ENCODE assay signal across 11 cellular contexts in the genomic region with DNA sequence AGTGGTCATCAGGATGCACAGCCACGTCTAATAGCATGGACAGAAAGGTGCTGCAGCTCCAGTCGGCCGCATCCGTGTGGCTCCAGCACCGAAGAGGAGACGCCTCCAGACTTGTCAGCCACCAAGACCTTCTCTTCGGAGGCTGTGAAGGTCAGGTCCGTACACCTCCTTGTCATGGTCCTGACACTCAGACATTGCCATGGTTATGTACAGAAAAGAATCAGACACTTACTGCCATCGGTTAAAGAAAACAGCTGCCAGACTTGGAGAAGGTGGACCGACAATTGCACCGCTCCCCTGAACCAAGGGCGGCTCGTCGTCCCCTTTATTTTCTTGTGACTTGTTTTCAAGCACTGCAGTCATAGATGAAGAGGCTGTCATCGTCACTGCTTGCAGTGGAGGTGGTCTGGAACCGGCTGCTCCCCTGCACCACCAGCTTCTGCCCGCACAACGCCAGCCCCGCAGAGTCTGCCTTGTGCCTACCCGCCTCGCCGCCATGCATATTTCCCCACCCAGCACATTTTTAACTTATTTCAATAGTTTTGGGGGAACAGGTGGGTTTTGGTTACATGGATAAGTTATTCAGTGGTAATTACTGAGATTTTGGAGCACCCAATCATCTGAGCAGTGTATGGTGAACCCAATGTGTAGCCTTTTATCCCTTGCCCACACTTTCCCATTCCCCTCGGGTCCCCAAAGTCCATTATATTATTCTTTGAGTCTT. TPM values are rescaled to one million over a fixed set of nuclear protein-coding genes. Genes with fewer than 3 reads are reported as not detected.
DNase-seq lines count a peak whose midpoint lies in the region; ATAC-seq and TF ChIP-seq lines count a peak whose summit lies in the region.
"Had no signal": no experiment of that assay in that cellular context is flagged by ENCODE, and none has a peak within 500 bp of the region (broad histone marks: within the 10 kb centered on the region; RNA-seq: fewer than 3 reads in every experiment).

No MANE protein-coding gene starts in this region.

- no peak for TF ChIP-seq CTCF in mucosa of descending colon (IDR thresholded peaks at IDR 0.05)
- no peak for TF ChIP-seq CTCF in suprapubic skin (IDR thresholded peaks at IDR 0.05)

- 95% methylated on average over 22 of the region's 23 CpGs for WGBS in suprapubic skin

- H3K27me3 Mint-ChIP-seq in activated naive CD8-positive, alpha-beta T cell treated with anti-CD3 and anti-CD28 coated beads, Interleukin-2, amount 10 ng/mL, durations not matched to agents 7 days and 5 days, result peaks cover 3% of the 10 kb centered on the region
- H3K27me3 Mint-ChIP-seq in activated naive CD8-positive, alpha-beta T cell treated with anti-CD3 and anti-CD28 coated beads for 36 hours, result no peaks in the 10 kb centered on the region
- H3K27me3 Mint-ChIP-seq in activated T-helper 17 cell treated with anti-CD3 and anti-CD28 coated beads, Interleukin-2, amount 50 U/mL, for 72 hours, result no peaks in the 10 kb centered on the region

- no peak overlapping the region for H3K4me3 Mint-ChIP-seq in activated naive CD8-positive, alpha-beta T cell treated with anti-CD3 and anti-CD28 coated beads, Interleukin-2, amount 10 ng/mL, durations not matched to agents 7 days and 5 days
- no peak overlapping the region for H3K4me3 Mint-ChIP-seq in activated naive CD8-positive, alpha-beta T cell treated with anti-CD3 and anti-CD28 coated beads for 36 hours
- no peak overlapping the region for H3K4me3 Mint-ChIP-seq in activated T-helper 17 cell treated with anti-CD3 and anti-CD28 coated beads, Interleukin-2, amount 50 U/mL, for 72 hours

- DNase-seq in activated naive CD8-positive, alpha-beta T cell treated with anti-CD3 and anti-CD28 coated beads, Interleukin-2, amount 10 ng/mL, durations not matched to agents 7 days and 5 days, result peak; percentile 54
- no peak for DNase-seq in activated naive CD8-positive, alpha-beta T cell treated with anti-CD3 and anti-CD28 coated beads for 36 hours
- DNase-seq in mucosa of descending colon, result peak in 1 of 3 donors; percentile 40
- peak; percentile 80 to 82 for DNase-seq in suprapubic skin (ENCODE audit: low spot score in 2 of 2)
- DNase-seq in NOMO-1 treated with DMSO at 0.1 percent for 48 hours (lab: John Stamatoyannopoulos, UW; ENCODE audit: unreplicated experiment), result no peak
- no peak for DNase-seq in AG08396 (ENCODE audit: low spot score)
- no peak for DNase-seq in AG08395 (ENCODE audit: low spot score)
- DNase-seq: NCI-H446; stimulated activated CD4-positive, alpha-beta T cell treated with anti-CD3 and anti-CD28 coated beads, Interleukin-4, amount 100 ng/mL, for 24 hours had no signal

- TF ChIP-seq POLR2A in suprapubic skin (IDR thresholded peaks at IDR 0.05), result no peak

- POLR2A ChIA-PET in activated naive CD8-positive, alpha-beta T cell treated with anti-CD3 and anti-CD28 coated beads, Interleukin-2, amount 10 ng/mL, durations not matched to agents 7 days and 5 days (lab: Charles Lee), result no interaction called here

- no peak overlapping the region for H3K4me3 ChIP-seq in mucosa of descending colon
- H3K4me3 ChIP-seq in suprapubic skin, result no peak overlapping the region

- peaks cover 6% of the 10 kb centered on the region for H3K4me1 Mint-ChIP-seq in activated naive CD8-positive, alpha-beta T cell treated with anti-CD3 and anti-CD28 coated beads, Interleukin-2, amount 10 ng/mL, durations not matched to agents 7 days and 5 days
- H3K4me1 Mint-ChIP-seq in activated naive CD8-positive, alpha-beta T cell treated with anti-CD3 and anti-CD28 coated beads for 36 hours, result peaks cover 8% of the 10 kb centered on the region
- peaks cover 5% of the 10 kb centered on the region for H3K4me1 Mint-ChIP-seq in activated T-helper 17 cell treated with anti-CD3 and anti-CD28 coated beads, Interleukin-2, amount 50 U/mL, for 72 hours

- H3K4me1 ChIP-seq in mucosa of descending colon (ENCODE audit: low read depth), result no peaks in the 10 kb centered on the region
- H3K4me1 ChIP-seq in suprapubic skin, result no peaks in the 10 kb centered on the region

- H3K27ac ChIP-seq in suprapubic skin, result no peak overlapping the region
- H3K27ac ChIP-seq: VCaP had no signal

- intact Hi-C loops in mucosa of descending colon (cut with DNase I, micrococcal nuclease), result no loop called here

- no peaks in the 10 kb centered on the region for H3K27me3 ChIP-seq in suprapubic skin

- no peaks in the 10 kb centered on the region for H3K36me3 Mint-ChIP-seq in activated naive CD8-positive, alpha-beta T cell treated with anti-CD3 and anti-CD28 coated beads, Interleukin-2, amount 10 ng/mL, durations not matched to agents 7 days and 5 days
- H3K36me3 Mint-ChIP-seq in activated naive CD8-positive, alpha-beta T cell treated with anti-CD3 and anti-CD28 coated beads for 36 hours, result no peaks in the 10 kb centered on the region
- no peaks in the 10 kb centered on the region for H3K36me3 Mint-ChIP-seq in activated T-helper 17 cell treated with anti-CD3 and anti-CD28 coated beads, Interleukin-2, amount 50 U/mL, for 72 hours (ENCODE audit: low read depth)

- H3K9me3 Mint-ChIP-seq in activated naive CD8-positive, alpha-beta T cell treated with anti-CD3 and anti-CD28 coated beads, Interleukin-2, amount 10 ng/mL, durations not matched to agents 7 days and 5 days, result no peaks in the 10 kb centered on the region
- no peaks in the 10 kb centered on the region for H3K9me3 Mint-ChIP-seq in activated naive CD8-positive, alpha-beta T cell treated with anti-CD3 and anti-CD28 coated beads for 36 hours
- peaks cover 4% of the 10 kb centered on the region for H3K9me3 Mint-ChIP-seq in activated T-helper 17 cell treated with anti-CD3 and anti-CD28 coated beads, Interleukin-2, amount 50 U/mL, for 72 hours

- no peaks in the 10 kb centered on the region for H3K36me3 ChIP-seq in mucosa of descending colon (ENCODE audit: low read depth)
- H3K36me3 ChIP-seq in suprapubic skin, result no peaks in the 10 kb centered on the region

- no peak for TF ChIP-seq EP300 in suprapubic skin (IDR thresholded peaks at IDR 0.05)

- peak; percentile 49 for ATAC-seq in activated naive CD8-positive, alpha-beta T cell treated with anti-CD3 and anti-CD28 coated beads, Interleukin-2, amount 10 ng/mL, durations not matched to agents 7 days and 5 days (ENCODE audit: low read depth)
- peak; percentile 52 for ATAC-seq in activated T-helper 17 cell treated with anti-CD3 and anti-CD28 coated beads, Interleukin-2, amount 50 U/mL, for 72 hours (replicated peaks)
- ATAC-seq in mucosa of descending colon, result peak; percentile 19

- H3K27ac Mint-ChIP-seq in activated naive CD8-positive, alpha-beta T cell treated with anti-CD3 and anti-CD28 coated beads, Interleukin-2, amount 10 ng/mL, durations not matched to agents 7 days and 5 days, result no peak overlapping the region
- H3K27ac Mint-ChIP-seq in activated naive CD8-positive, alpha-beta T cell treated with anti-CD3 and anti-CD28 coated beads for 36 hours, result no peak overlapping the region
- H3K27ac Mint-ChIP-seq in activated T-helper 17 cell treated with anti-CD3 and anti-CD28 coated beads, Interleukin-2, amount 50 U/mL, for 72 hours, result no peak overlapping the region

- H3K9me3 ChIP-seq in mucosa of descending colon, result no peaks in the 10 kb centered on the region
- peaks cover 5% of the 10 kb centered on the region for H3K9me3 ChIP-seq in suprapubic skin

RNA-seq across cellular contexts. Expression of gene FBXO48, which starts 18.3 kb away (rescaled TPM):
- total RNA-seq in activated naive CD8-positive, alpha-beta T cell treated with anti-CD3 and anti-CD28 coated beads, Interleukin-2, amount 10 ng/mL, durations not matched to agents 7 days and 5 days, result 1 to 10 TPM; 4.0 to 4.3 TPM
- total RNA-seq in activated naive CD8-positive, alpha-beta T cell treated with anti-CD3 and anti-CD28 coated beads for 36 hours, result 1 to 10 TPM; 1.5 to 1.7 TPM
- 1 to 10 TPM; 2.0 to 2.3 TPM for total RNA-seq in activated T-helper 17 cell treated with anti-CD3 and anti-CD28 coated beads, Interleukin-2, amount 50 U/mL, for 72 hours
- 1 to 10 TPM; 1.5 to 2.6 (median 1.9) TPM for total RNA-seq in mucosa of descending colon
- 1 to 10 TPM; 1.1 to 2.7 (median 1.7) TPM for total RNA-seq in suprapubic skin

RNA-seq across cellular contexts. Expression of gene APLF, which starts 18.6 kb away (rescaled TPM):
- 1 to 10 TPM; 4.5 to 4.6 TPM for total RNA-seq in activated naive CD8-positive, alpha-beta T cell treated with anti-CD3 and anti-CD28 coated beads, Interleukin-2, amount 10 ng/mL, durations not matched to agents 7 days and 5 days
- total RNA-seq in activated naive CD8-positive, alpha-beta T cell treated with anti-CD3 and anti-CD28 coated beads for 36 hours, result 1 to 10 TPM; 2.4 to 2.7 TPM
- 1 to 10 TPM; 1.4 to 3.5 TPM for total RNA-seq in activated T-helper 17 cell treated with anti-CD3 and anti-CD28 coated beads, Interleukin-2, amount 50 U/mL, for 72 hours
- total RNA-seq in mucosa of descending colon (1 to 10 TPM; 1.9 to 9.7 (median 2.7) TPM), suprapubic skin (10 to 100 TPM in 2 of 4 donors, 1 to 10 TPM in 2; 8.8 to 10.5 (median 9.9) TPM)

Comparison
In these comparisons a context has a peak if more than half of its experiments do, and no peak if none do; other contexts are left out.
1. DNase-seq: peak in activated naive CD8-positive, alpha-beta T cell treated with anti-CD3 and anti-CD28 coated beads, Interleukin-2, amount 10 ng/mL, durations not matched to agents 7 days and 5 days (single experiment) and suprapubic skin (2 of 2); none in activated naive CD8-positive, alpha-beta T cell treated with anti-CD3 and anti-CD28 coated beads for 36 hours (single experiment), NOMO-1 treated with DMSO at 0.1 percent for 48 hours (single experiment), AG08396 (single experiment) and AG08395 (single experiment).
2. Peak in every context shown above with its lines, with median percentiles within 50 percentile points of each other: ATAC-seq.